2 cellular contexts compared by ENCODE assay signal in the genomic region with DNA sequence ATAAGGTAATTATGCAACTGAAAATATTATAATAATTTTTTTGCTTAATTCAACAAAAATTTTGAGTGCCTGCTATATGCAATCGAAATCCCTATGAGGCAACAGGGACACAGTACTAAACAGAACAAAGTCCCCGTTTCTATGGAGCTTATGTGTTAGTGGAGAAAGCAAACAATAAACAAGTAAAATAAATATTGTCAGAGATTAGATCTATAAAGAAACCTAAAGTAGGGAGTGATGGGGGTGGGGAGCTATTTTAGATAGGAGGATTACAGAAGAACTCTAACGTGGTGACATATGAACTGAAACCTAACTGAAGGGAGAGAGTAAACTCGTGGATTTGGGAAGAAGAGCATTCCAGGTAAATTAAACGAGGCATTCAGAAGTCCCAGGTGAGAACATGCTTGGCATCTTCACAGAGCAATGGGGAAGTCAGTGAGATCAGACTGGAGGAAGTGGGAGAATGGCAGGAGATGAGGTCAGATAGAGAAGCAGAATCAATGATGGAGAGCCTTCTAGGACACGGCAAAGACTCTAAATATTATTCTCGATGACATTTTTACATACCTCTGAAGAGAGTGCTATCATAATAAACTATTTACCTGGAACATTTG.
TF ChIP-seq lines count a peak whose summit lies in the region.

No MANE protein-coding gene starts in this region.

TF ChIP-seq in GM23338, 12 proteins besides CTCF, POLR2A, EP300 and RAD21 (continues in another document):
- TF ChIP-seq CREB1 (CRISPR knock-in tag; IDR thresholded peaks at IDR 0.05; ENCODE audit: low read depth), result no peak
- no peak for TF ChIP-seq EZH2phosphoT487 (IDR thresholded peaks at IDR 0.05; ENCODE audit: unreplicated experiment)
- TF ChIP-seq EZH2 (IDR thresholded peaks at IDR 0.05; ENCODE audit: low read depth, unreplicated experiment), result no peak
- TF ChIP-seq POLR2AphosphoS5 (IDR thresholded peaks at IDR 0.05; ENCODE audit: low read depth), result no peak
- TF ChIP-seq, protein P1, sequence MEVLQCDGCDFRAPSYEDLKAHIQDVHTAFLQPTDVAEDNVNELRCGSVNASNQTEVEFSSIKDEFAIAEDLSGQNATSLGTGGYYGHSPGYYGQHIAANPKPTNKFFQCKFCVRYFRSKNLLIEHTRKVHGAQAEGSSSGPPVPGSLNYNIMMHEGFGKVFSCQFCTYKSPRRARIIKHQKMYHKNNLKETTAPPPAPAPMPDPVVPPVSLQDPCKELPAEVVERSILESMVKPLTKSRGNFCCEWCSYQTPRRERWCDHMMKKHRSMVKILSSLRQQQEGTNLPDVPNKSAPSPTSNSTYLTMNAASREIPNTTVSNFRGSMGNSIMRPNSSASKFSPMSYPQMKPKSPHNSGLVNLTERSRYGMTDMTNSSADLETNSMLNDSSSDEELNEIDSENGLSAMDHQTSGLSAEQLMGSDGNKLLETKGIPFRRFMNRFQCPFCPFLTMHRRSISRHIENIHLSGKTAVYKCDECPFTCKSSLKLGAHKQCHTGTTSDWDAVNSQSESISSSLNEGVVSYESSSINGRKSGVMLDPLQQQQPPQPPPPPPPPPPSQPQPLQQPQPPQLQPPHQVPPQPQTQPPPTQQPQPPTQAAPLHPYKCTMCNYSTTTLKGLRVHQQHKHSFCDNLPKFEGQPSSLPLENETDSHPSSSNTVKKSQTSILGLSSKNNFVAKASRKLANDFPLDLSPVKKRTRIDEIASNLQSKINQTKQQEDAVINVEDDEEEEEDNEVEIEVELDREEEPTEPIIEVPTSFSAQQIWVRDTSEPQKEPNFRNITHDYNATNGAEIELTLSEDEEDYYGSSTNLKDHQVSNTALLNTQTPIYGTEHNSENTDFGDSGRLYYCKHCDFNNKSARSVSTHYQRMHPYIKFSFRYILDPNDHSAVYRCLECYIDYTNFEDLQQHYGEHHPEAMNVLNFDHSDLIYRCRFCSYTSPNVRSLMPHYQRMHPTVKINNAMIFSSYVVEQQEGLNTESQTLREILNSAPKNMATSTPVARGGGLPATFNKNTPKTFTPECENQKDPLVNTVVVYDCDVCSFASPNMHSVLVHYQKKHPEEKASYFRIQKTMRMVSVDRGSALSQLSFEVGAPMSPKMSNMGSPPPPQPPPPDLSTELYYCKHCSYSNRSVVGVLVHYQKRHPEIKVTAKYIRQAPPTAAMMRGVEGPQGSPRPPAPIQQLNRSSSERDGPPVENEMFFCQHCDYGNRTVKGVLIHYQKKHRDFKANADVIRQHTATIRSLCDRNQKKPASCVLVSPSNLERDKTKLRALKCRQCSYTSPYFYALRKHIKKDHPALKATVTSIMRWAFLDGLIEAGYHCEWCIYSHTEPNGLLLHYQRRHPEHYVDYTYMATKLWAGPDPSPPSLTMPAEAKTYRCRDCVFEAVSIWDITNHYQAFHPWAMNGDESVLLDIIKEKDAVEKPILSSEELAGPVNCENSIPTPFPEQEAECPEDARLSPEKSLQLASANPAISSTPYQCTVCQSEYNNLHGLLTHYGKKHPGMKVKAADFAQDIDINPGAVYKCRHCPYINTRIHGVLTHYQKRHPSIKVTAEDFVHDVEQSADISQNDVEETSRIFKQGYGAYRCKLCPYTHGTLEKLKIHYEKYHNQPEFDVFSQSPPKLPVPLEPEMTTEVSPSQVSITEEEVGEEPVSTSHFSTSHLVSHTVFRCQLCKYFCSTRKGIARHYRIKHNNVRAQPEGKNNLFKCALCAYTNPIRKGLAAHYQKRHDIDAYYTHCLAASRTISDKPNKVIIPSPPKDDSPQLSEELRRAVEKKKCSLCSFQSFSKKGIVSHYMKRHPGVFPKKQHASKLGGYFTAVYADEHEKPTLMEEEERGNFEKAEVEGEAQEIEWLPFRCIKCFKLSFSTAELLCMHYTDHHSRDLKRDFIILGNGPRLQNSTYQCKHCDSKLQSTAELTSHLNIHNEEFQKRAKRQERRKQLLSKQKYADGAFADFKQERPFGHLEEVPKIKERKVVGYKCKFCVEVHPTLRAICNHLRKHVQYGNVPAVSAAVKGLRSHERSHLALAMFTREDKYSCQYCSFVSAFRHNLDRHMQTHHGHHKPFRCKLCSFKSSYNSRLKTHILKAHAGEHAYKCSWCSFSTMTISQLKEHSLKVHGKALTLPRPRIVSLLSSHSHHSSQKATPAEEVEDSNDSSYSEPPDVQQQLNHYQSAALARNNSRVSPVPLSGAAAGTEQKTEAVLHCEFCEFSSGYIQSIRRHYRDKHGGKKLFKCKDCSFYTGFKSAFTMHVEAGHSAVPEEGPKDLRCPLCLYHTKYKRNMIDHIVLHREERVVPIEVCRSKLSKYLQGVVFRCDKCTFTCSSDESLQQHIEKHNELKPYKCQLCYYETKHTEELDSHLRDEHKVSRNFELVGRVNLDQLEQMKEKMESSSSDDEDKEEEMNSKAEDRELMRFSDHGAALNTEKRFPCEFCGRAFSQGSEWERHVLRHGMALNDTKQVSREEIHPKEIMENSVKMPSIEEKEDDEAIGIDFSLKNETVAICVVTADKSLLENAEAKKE (CRISPR knock-in tag; IDR thresholded peaks at IDR 0.05), result no peak
- no peak for TF ChIP-seq JUNB (IDR thresholded peaks at IDR 0.05; ENCODE audit: unreplicated experiment)
- TF ChIP-seq STAT1 (IDR thresholded peaks at IDR 0.05; ENCODE audit: unreplicated experiment), result no peak
- TF ChIP-seq, protein P2, sequence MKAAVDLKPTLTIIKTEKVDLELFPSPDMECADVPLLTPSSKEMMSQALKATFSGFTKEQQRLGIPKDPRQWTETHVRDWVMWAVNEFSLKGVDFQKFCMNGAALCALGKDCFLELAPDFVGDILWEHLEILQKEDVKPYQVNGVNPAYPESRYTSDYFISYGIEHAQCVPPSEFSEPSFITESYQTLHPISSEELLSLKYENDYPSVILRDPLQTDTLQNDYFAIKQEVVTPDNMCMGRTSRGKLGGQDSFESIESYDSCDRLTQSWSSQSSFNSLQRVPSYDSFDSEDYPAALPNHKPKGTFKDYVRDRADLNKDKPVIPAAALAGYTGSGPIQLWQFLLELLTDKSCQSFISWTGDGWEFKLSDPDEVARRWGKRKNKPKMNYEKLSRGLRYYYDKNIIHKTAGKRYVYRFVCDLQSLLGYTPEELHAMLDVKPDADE (IDR thresholded peaks at IDR 0.05), result no peak
- no peak for TF ChIP-seq NANOG (IDR thresholded peaks at IDR 0.05; ENCODE audit: borderline replicate concordance)
- TF ChIP-seq ZNF331 (CRISPR knock-in tag; IDR thresholded peaks at IDR 0.05; ENCODE audit: low read depth), result no peak
- TF ChIP-seq ZNF114 (CRISPR knock-in tag; IDR thresholded peaks at IDR 0.05), result no peak

TF ChIP-seq in HepG2, 621 proteins besides CTCF, POLR2A, EP300 and RAD21 (continues in another document):
- no peak for TF ChIP-seq SAFB2 (CRISPR knock-in tag; IDR thresholded peaks at IDR 0.05; ENCODE audit: borderline replicate concordance, low read depth)
- TF ChIP-seq HDAC6 (IDR thresholded peaks at IDR 0.05; ENCODE audit: low read depth, low read length), result no peak
- TF ChIP-seq FOXM1 (CRISPR knock-in tag; IDR thresholded peaks at IDR 0.05), result no peak
- TF ChIP-seq, protein P3, sequence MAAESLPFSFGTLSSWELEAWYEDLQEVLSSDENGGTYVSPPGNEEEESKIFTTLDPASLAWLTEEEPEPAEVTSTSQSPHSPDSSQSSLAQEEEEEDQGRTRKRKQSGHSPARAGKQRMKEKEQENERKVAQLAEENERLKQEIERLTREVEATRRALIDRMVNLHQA (CRISPR knock-in tag; IDR thresholded peaks at IDR 0.05), result no peak
- peak; percentile 84; the same call in 1 of the 2 replicates for TF ChIP-seq NCOR1 (IDR thresholded peaks at IDR 0.05; ENCODE audit: borderline replicate concordance, low read length)
- TF ChIP-seq SAP130 (CRISPR knock-in tag; IDR thresholded peaks at IDR 0.05; ENCODE audit: low read depth), result peak; percentile 56
- TF ChIP-seq PCBP2 (optimal IDR thresholded peaks at IDR 0.05; ENCODE audit: low read depth, low read length, poor library complexity, severe bottlenecking), result no peak
- TF ChIP-seq NR2F6 (IDR thresholded peaks at IDR 0.05), result peak; percentile 42; the same call in 1 of the 2 replicates
- peak; percentile 12; the same call in 1 of the 2 replicates for TF ChIP-seq NR2F6 (CRISPR knock-in tag; IDR thresholded peaks at IDR 0.05)
- TF ChIP-seq ZNF75D (CRISPR knock-in tag; IDR thresholded peaks at IDR 0.05; ENCODE audit: borderline replicate concordance), result no peak
- no peak for TF ChIP-seq ZIK1 (CRISPR knock-in tag; IDR thresholded peaks at IDR 0.05; ENCODE audit: borderline replicate concordance, low read depth)
- TF ChIP-seq, protein P4, sequence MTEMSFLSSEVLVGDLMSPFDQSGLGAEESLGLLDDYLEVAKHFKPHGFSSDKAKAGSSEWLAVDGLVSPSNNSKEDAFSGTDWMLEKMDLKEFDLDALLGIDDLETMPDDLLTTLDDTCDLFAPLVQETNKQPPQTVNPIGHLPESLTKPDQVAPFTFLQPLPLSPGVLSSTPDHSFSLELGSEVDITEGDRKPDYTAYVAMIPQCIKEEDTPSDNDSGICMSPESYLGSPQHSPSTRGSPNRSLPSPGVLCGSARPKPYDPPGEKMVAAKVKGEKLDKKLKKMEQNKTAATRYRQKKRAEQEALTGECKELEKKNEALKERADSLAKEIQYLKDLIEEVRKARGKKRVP (CRISPR knock-in tag; IDR thresholded peaks at IDR 0.05), result peak in 1 of 2 experiments; percentile 91; a peak in 2 of 4 replicates
- peak; percentile 37; the same call in 1 of the 2 replicates for TF ChIP-seq ZMYM4 (CRISPR knock-in tag; IDR thresholded peaks at IDR 0.05)
- TF ChIP-seq, protein P5, sequence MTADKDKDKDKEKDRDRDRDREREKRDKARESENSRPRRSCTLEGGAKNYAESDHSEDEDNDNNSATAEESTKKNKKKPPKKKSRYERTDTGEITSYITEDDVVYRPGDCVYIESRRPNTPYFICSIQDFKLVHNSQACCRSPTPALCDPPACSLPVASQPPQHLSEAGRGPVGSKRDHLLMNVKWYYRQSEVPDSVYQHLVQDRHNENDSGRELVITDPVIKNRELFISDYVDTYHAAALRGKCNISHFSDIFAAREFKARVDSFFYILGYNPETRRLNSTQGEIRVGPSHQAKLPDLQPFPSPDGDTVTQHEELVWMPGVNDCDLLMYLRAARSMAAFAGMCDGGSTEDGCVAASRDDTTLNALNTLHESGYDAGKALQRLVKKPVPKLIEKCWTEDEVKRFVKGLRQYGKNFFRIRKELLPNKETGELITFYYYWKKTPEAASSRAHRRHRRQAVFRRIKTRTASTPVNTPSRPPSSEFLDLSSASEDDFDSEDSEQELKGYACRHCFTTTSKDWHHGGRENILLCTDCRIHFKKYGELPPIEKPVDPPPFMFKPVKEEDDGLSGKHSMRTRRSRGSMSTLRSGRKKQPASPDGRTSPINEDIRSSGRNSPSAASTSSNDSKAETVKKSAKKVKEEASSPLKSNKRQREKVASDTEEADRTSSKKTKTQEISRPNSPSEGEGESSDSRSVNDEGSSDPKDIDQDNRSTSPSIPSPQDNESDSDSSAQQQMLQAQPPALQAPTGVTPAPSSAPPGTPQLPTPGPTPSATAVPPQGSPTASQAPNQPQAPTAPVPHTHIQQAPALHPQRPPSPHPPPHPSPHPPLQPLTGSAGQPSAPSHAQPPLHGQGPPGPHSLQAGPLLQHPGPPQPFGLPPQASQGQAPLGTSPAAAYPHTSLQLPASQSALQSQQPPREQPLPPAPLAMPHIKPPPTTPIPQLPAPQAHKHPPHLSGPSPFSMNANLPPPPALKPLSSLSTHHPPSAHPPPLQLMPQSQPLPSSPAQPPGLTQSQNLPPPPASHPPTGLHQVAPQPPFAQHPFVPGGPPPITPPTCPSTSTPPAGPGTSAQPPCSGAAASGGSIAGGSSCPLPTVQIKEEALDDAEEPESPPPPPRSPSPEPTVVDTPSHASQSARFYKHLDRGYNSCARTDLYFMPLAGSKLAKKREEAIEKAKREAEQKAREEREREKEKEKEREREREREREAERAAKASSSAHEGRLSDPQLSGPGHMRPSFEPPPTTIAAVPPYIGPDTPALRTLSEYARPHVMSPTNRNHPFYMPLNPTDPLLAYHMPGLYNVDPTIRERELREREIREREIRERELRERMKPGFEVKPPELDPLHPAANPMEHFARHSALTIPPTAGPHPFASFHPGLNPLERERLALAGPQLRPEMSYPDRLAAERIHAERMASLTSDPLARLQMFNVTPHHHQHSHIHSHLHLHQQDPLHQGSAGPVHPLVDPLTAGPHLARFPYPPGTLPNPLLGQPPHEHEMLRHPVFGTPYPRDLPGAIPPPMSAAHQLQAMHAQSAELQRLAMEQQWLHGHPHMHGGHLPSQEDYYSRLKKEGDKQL (CRISPR knock-in tag; IDR thresholded peaks at IDR 0.05; ENCODE audit: low read depth), result 0 out of 2 replicates have a peak, but pooled peaks have one; percentile 44
- no peak for TF ChIP-seq MXD4 (CRISPR knock-in tag; IDR thresholded peaks at IDR 0.05)
- TF ChIP-seq FOXC1 (CRISPR knock-in tag; IDR thresholded peaks at IDR 0.05; ENCODE audit: borderline replicate concordance), result no peak
- TF ChIP-seq, protein P6, sequence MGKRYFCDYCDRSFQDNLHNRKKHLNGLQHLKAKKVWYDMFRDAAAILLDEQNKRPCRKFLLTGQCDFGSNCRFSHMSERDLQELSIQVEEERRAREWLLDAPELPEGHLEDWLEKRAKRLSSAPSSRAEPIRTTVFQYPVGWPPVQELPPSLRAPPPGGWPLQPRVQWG (CRISPR knock-in tag; IDR thresholded peaks at IDR 0.05; ENCODE audit: borderline replicate concordance, low read depth), result no peak
- 0 out of 2 replicates have a peak, but pooled peaks have one; percentile 47 for TF ChIP-seq ZNF264 (CRISPR knock-in tag; IDR thresholded peaks at IDR 0.05)
- no peak for TF ChIP-seq ZNF850 (CRISPR knock-in tag; conservative IDR thresholded peaks at IDR 0.05)
- peak; percentile 23; the same call in 1 of the 2 replicates for TF ChIP-seq SMC3 (IDR thresholded peaks at IDR 0.05; ENCODE audit: low read length)
- TF ChIP-seq MIXL1 (CRISPR knock-in tag; IDR thresholded peaks at IDR 0.05), result 0 out of 2 replicates have a peak, but pooled peaks have one; percentile 42
- peak; percentile 39; the same call in 1 of the 2 replicates for TF ChIP-seq ZNF652 (CRISPR knock-in tag; IDR thresholded peaks at IDR 0.05; ENCODE audit: borderline replicate concordance, low read depth)
- no peak for TF ChIP-seq ZNF30 (CRISPR knock-in tag; IDR thresholded peaks at IDR 0.05)
- peak; percentile 75 for TF ChIP-seq HNF4G (IDR thresholded peaks at IDR 0.05; ENCODE audit: borderline replicate concordance, low read depth, low read length)
- 0 out of 2 replicates have a peak, but pooled peaks have one; percentile 13 for TF ChIP-seq HNF4G (CRISPR knock-in tag; IDR thresholded peaks at IDR 0.05; ENCODE audit: borderline replicate concordance, low read depth)
- TF ChIP-seq ZFP1 (CRISPR knock-in tag; IDR thresholded peaks at IDR 0.05), result no peak
- TF ChIP-seq, protein P7, sequence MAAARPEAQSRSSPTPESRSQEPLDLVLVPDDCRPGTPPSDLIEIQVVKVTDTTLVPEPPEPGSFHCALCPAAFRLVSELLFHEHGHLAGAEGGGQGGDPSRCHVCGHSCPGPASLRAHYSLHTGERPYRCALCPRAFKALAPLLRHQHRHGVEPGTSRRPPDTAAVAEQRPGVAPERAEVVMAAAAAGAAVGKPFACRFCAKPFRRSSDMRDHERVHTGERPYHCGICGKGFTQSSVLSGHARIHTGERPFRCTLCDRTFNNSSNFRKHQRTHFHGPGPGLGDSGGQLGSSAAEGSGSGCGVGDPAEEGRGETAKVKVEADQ (CRISPR knock-in tag; IDR thresholded peaks at IDR 0.05; ENCODE audit: borderline replicate concordance), result no peak
- peak; percentile 88 for TF ChIP-seq FOXP1 (IDR thresholded peaks at IDR 0.05)
- peak; percentile 97 for TF ChIP-seq FOXP1 (CRISPR knock-in tag; IDR thresholded peaks at IDR 0.05)
- TF ChIP-seq CEBPG (CRISPR knock-in tag; IDR thresholded peaks at IDR 0.05), result peak; percentile 89
- TF ChIP-seq CHD2 (IDR thresholded peaks at IDR 0.05; ENCODE audit: low read depth, low read length), result peak; percentile 52; the same call in 1 of the 2 replicates
- TF ChIP-seq NFE2 (CRISPR knock-in tag; IDR thresholded peaks at IDR 0.05), result no peak
- 0 out of 2 replicates have a peak, but pooled peaks have one; percentile 39 for TF ChIP-seq ZNF317 (CRISPR knock-in tag; IDR thresholded peaks at IDR 0.05)
- peak; percentile 63 for TF ChIP-seq RARA (CRISPR knock-in tag; IDR thresholded peaks at IDR 0.05)
